ENCODE assay signal across 18 cellular contexts in genomic region chr3:101719604-101720185, GRCh38. TPM values are rescaled to one million over a fixed set of nuclear protein-coding genes. Genes with fewer than 3 reads are reported as not detected.
DNase-seq lines count a peak whose midpoint lies in the region; ATAC-seq, FAIRE-seq and TF ChIP-seq lines count a peak whose summit lies in the region.
"Had no signal": no experiment of that assay in that cellular context is flagged by ENCODE, and none has a peak within 500 bp of the region (broad histone marks: within the 10 kb centered on the region; RNA-seq: fewer than 3 reads in every experiment).

No MANE protein-coding gene starts in this region.

- FAIRE-seq in K562 (lab: Jason Lieb, UNC) (no peak), urothelium cell line (lab: Jason Lieb, UNC) (no peak)

- H3K9ac ChIP-seq in K562 (ENCODE audit: insufficient read depth in 1 of 2, low read depth in 2 of 2, low read length in 2 of 2) (no peak overlapping the region), H9 (ENCODE audit: extremely low read depth, insufficient read length, low read length) (no peak overlapping the region)

- no peaks in the 10 kb centered on the region for H3K9me3 ChIP-seq in K562 (replicated peaks; ENCODE audit: control insufficient read depth, insufficient read depth, low read depth, low read length)
- H3K9me3 ChIP-seq in H9 (ENCODE audit: control insufficient read depth, low read depth, low read length), result no peaks in the 10 kb centered on the region

- BruUV-seq in K562 (replicated peaks; lab: Mats Ljungman, UMichigan), result no TSS peak

- DNase-seq in AML-193 (lab: John Stamatoyannopoulos, UW), result peak; percentile 41 to 51
- DNase-seq in CD14-positive monocyte (ENCODE audit: low spot score), result no peak
- peak; percentile 16 for DNase-seq in MV-4-11 (lab: John Stamatoyannopoulos, UW)
- no peak for DNase-seq in K562 (ENCODE audit: extremely low read depth in 1 of 4, low spot score in 3 of 4)
- no peak for DNase-seq in urothelium cell line (ENCODE audit: low spot score)
- DNase-seq in H9, result no peak
- DNase-seq in NCI-H1092 (lab: John Stamatoyannopoulos, UW), result no peak
- DNase-seq: activated gamma-delta T cell; aorta; central memory CD4-positive, alpha-beta T cell; dermis blood vessel endothelial cell; left cardiac atrium; mesenchymal stem cell; NCI-H1048; NCI-H1930; NCI-H2227 treated with DMSO at 0.1 percent for 48 hours; NCI-H69 had no signal

- POLR2A ChIA-PET in K562 (lab: Yijun Ruan, JAX), result interaction anchor here (1.0 kb wide), 1 partner anchor 11 kb away, joined by 3 read pairs; no protein-coding TSS in a partner anchor

- H3K36me3 Mint-ChIP-seq in CD14-positive monocyte, result no peaks in the 10 kb centered on the region
- no peaks in the 10 kb centered on the region for H3K36me3 Mint-ChIP-seq in H9 (ENCODE audit: insufficient read depth in 1 of 3, low read depth in 3 of 3)

- H2AFZ ChIP-seq in K562 (ENCODE audit: low read depth, low read length), result no peak overlapping the region
- H2AFZ ChIP-seq in H9 (ENCODE audit: low read length), result no peak overlapping the region

- H3K4me1 Mint-ChIP-seq in CD14-positive monocyte (peaks cover 35% of the 10 kb centered on the region), H9 (peaks cover 11% of the 10 kb centered on the region in 2 experiments)

- H3K36me3 ChIP-seq in K562 (ENCODE audit: control insufficient read depth, insufficient read depth, low read length), result no peaks in the 10 kb centered on the region

- CTCF ChIA-PET in K562 (lab: Yijun Ruan, JAX; ENCODE audit: low intra/inter-chr PET ratio), result no interaction called here

- H3K9me3 Mint-ChIP-seq in CD14-positive monocyte, result peaks cover 0 to 2% (median 0%) of the 10 kb centered on the region in 7 donors
- H3K9me3 Mint-ChIP-seq in H9, result no peaks in the 10 kb centered on the region

- H2BK120ac ChIP-seq in H9 (ENCODE audit: low read depth, low read length, poor library complexity, severe bottlenecking), result no peak overlapping the region

- TF ChIP-seq POLR2A in K562 (conservative IDR thresholded peaks at IDR 0.05), result no peak

- no peak overlapping the region for H3K27ac ChIP-seq in K562 (ENCODE audit: extremely low read depth, low read depth, low read length)
- no peak overlapping the region for H3K27ac ChIP-seq in H9 (ENCODE audit: insufficient read length, low read depth, low read length)

- no peak overlapping the region for H3K4me3 Mint-ChIP-seq in CD14-positive monocyte
- H3K4me3 Mint-ChIP-seq in H9, result no peak overlapping the region

- H3T11ph ChIP-seq in H9 (ENCODE audit: low read length), result no peak overlapping the region

- H3K27me3 Mint-ChIP-seq in CD14-positive monocyte (ENCODE audit: low read depth in 3 of 3), result no peaks in the 10 kb centered on the region
- no peaks in the 10 kb centered on the region for H3K27me3 Mint-ChIP-seq in H9 (ENCODE audit: low read depth)
- H3K27me3 Mint-ChIP-seq: progenitor cell of endocrine pancreas had no signal

- TF ChIP-seq CTCF in CD14-positive monocyte (IDR thresholded peaks at IDR 0.05) (no peak), K562 (IDR thresholded peaks at IDR 0.05 in 2 of 3, conservative IDR thresholded peaks at IDR 0.05 in 1 of 3; ENCODE audit: insufficient read depth in 2 of 3, low read depth in 1 of 3, low read length in 3 of 3) (no peak), H9 (conservative IDR thresholded peaks at IDR 0.05) (no peak)

- H2BK5ac ChIP-seq in H9 (ENCODE audit: insufficient read length, low read length), result no peak overlapping the region

- H2BK15ac ChIP-seq in H9 (ENCODE audit: low read depth, low read length), result no peak overlapping the region

- H3K14ac ChIP-seq in H9 (ENCODE audit: insufficient read depth, low read length), result no peak overlapping the region

- H3K9me1 ChIP-seq in K562 (ENCODE audit: control insufficient read depth, insufficient read depth, low read length), result no peaks in the 10 kb centered on the region

- H3K4me2 ChIP-seq in K562 (ENCODE audit: insufficient read depth, low read length) (no peak overlapping the region), H9 (ENCODE audit: insufficient read depth, insufficient read length, low read length) (no peak overlapping the region)

- H3K4ac ChIP-seq in H9 (ENCODE audit: low read depth, low read length), result no peak overlapping the region

- no peak overlapping the region for H2BK12ac ChIP-seq in H9 (ENCODE audit: insufficient read length, low read depth, low read length)

- H3K23ac ChIP-seq in H9 (ENCODE audit: insufficient read length, low read depth, low read length), result no peak overlapping the region

- H4K5ac ChIP-seq in H9 (ENCODE audit: insufficient read length, low read depth, low read length), result no peak overlapping the region

- no peak overlapping the region for H4K91ac ChIP-seq in H9 (ENCODE audit: insufficient read length, low read depth, low read length)

- H2AK5ac ChIP-seq in H9 (ENCODE audit: insufficient read length, low read length), result no peak overlapping the region

- no peak for TF ChIP-seq EP300 in K562 (IDR thresholded peaks at IDR 0.05; ENCODE audit: low read length)

- intact Hi-C loops in CD14-positive monocyte (cut with micrococcal nuclease), result loop anchor here in 1 of 2 donors (5.0 kb wide), 1 partner anchor 32 kb away; the partner anchor contains the start of gene RPL24
- intact Hi-C loops in K562 (cut with micrococcal nuclease), result no loop called here

- no peaks in the 10 kb centered on the region for H3K27me3 ChIP-seq in K562 (ENCODE audit: control insufficient read depth in 2 of 2, insufficient read depth in 2 of 2, low read length in 2 of 2)
- no peaks in the 10 kb centered on the region for H3K27me3 ChIP-seq in H9 (ENCODE audit: insufficient read depth, low read length)

- ATAC-seq in K562, result no peak
- ATAC-seq: left cardiac atrium had no signal

- H3K56ac ChIP-seq in H9 (ENCODE audit: insufficient read length, low read depth, low read length), result no peak overlapping the region

- H3K23me2 ChIP-seq in H9 (ENCODE audit: insufficient read length, low read depth, low read length, poor library complexity, severe bottlenecking), result peaks cover 3% of the 10 kb centered on the region

- H3K27ac Mint-ChIP-seq in CD14-positive monocyte (peak overlapping the region in 6 of 7 donors; percentile 46 to 75 (median 48)), H9 (no peak overlapping the region)
- H3K27ac Mint-ChIP-seq: progenitor cell of endocrine pancreas had no signal

- H3K79me1 ChIP-seq in H9 (ENCODE audit: insufficient read depth, low read depth, low read length, poor library complexity, severe bottlenecking), result no peaks in the 10 kb centered on the region

- no peak for TF ChIP-seq RAD21 in K562 (CRISPR knock-in tag; conservative IDR thresholded peaks at IDR 0.05 in 1 of 2, IDR thresholded peaks at IDR 0.05 in 1 of 2)

- no peak overlapping the region for H3K4me3 ChIP-seq in K562

- 95% methylated on average over 3 of the region's 3 CpGs for WGBS in K562 (ENCODE audit: insufficient coverage, low coverage, missing lambda C conversion rate)
- no CpG with 5 or more reads among the region's 3 CpGs for WGBS in H9 (ENCODE audit: extremely low coverage, insufficient read length, low lambda C conversion rate)

- no peaks in the 10 kb centered on the region for H3K79me2 ChIP-seq in K562 (ENCODE audit: control insufficient read depth, insufficient read depth, low read length)
- no peaks in the 10 kb centered on the region for H3K79me2 ChIP-seq in H9 (ENCODE audit: insufficient read depth, low read length)

- in situ Hi-C loops in K562 (cut with MboI), result no loop called here

- no peaks in the 10 kb centered on the region for H4K20me1 ChIP-seq in K562 (replicated peaks; ENCODE audit: control insufficient read depth, insufficient read depth, low read length)
- no peaks in the 10 kb centered on the region for H4K20me1 ChIP-seq in H9 (ENCODE audit: control insufficient read depth, insufficient read depth, insufficient read length)

- H3K4me1 ChIP-seq in K562 (replicated peaks in 1 of 2; ENCODE audit: control insufficient read depth in 2 of 2, insufficient read depth in 2 of 2, low read length in 2 of 2), result peaks cover 0 to 8% of the 10 kb centered on the region in 2 experiments; a peak in 1 of 5 replicates
- H3K4me1 ChIP-seq in H9 (ENCODE audit: insufficient read depth, low read length), result no peaks in the 10 kb centered on the region

- no peak overlapping the region for H2BK20ac ChIP-seq in H9 (ENCODE audit: low read depth, low read length, poor library complexity, severe bottlenecking)

- H3K18ac ChIP-seq in H9 (ENCODE audit: insufficient read length, low read depth, low read length), result no peak overlapping the region

- H4K8ac ChIP-seq in H9 (replicated peaks; ENCODE audit: insufficient read length, low read depth, low read length), result no peak overlapping the region

RNA-seq across cellular contexts. Expression of gene CEP97, which starts 4.7 kb away (rescaled TPM):
- polyA plus RNA-seq in CD14-positive monocyte (1 to 10 TPM in 1 of 2 donors, under 1 TPM in 1; 0.79 to 1.7 TPM), K562 (2011; rRNA removed) (2.2 and 2.5 TPM in 2 replicates), K562 (2014; fragmentation: Illumina TruSeq; extraction: Trizol) (4.4 TPM in 2 replicates), K562 (2014; fragmentation: Nextera tagmentation; extraction: Ambion mirVana) (1 to 10 TPM; 2.0 to 3.2 TPM), K562 (2014; rRNA removed) (2.6 and 3.5 TPM in 2 replicates)
- 6.5 and 17.2 TPM in 2 replicates for total RNA-seq in K562 (2011; cell fraction: chromatin; rRNA removed; ENCODE audit: low replicate concordance)
- 4.3 and 4.5 TPM in 2 replicates for total RNA-seq in K562 (2011; cell fraction: nucleolus; rRNA removed)
- 6.2 and 10.3 TPM in 2 replicates for total RNA-seq in K562 (2011; cell fraction: nucleoplasm; rRNA removed)
- total RNA-seq in K562 (2014; rRNA removed) (3.6 and 4.3 TPM in 2 replicates), K562 (2014; rRNA removed; fragmentation: Illumina TruSeq; extraction: Trizol) (10.1 and 12.1 TPM in 2 replicates), K562 (2015; rRNA removed; fragmentation: Illumina TruSeq; extraction: Trizol) (8.2 and 8.5 TPM in 2 replicates), K562 (2021) (7.1 and 7.7 TPM in 2 replicates), H9 (2021) (12.4 and 13.9 TPM in 2 replicates)
- polyA plus RNA-seq in K562 (2011; cell fraction: cytosol; rRNA removed), result 0.67 and 1.8 TPM in 2 replicates
- 2.7 and 2.9 TPM in 2 replicates for polyA plus RNA-seq in K562 (2011; cell fraction: nucleus; rRNA removed)
- 2.4 and 3.0 TPM in 2 replicates for polyA plus RNA-seq in K562 (2012)
- polyA minus RNA-seq in K562 (2011; rRNA and poly(A)+ RNA removed), result 8.8 and 10.8 TPM in 2 replicates
- 3.8 and 4.9 TPM in 2 replicates for polyA minus RNA-seq in K562 (2011; cell fraction: cytosol; rRNA and poly(A)+ RNA removed)
- polyA minus RNA-seq in K562 (2011; cell fraction: nucleus; rRNA and poly(A)+ RNA removed), result 4.2 and 5.1 TPM in 2 replicates

RNA-seq across cellular contexts. Expression of gene RPL24, which starts 33.2 kb away (rescaled TPM):
- polyA plus RNA-seq in CD14-positive monocyte, result 100 to 1,000 TPM; 445 to 586 TPM
- 302 and 379 TPM in 2 replicates for total RNA-seq in K562 (2011; cell fraction: chromatin; rRNA removed; ENCODE audit: low replicate concordance)
- 502 and 519 TPM in 2 replicates for total RNA-seq in K562 (2011; cell fraction: nucleolus; rRNA removed)
- total RNA-seq in K562 (2011; cell fraction: nucleoplasm; rRNA removed), result 556 and 741 TPM in 2 replicates
- total RNA-seq in K562 (2014; rRNA removed), result 2,157 and 4,237 TPM in 2 replicates
- 1,726 and 1,992 TPM in 2 replicates for total RNA-seq in K562 (2014; rRNA removed; fragmentation: Illumina TruSeq; extraction: Trizol)
- 1,831 and 1,892 TPM in 2 replicates for total RNA-seq in K562 (2015; rRNA removed; fragmentation: Illumina TruSeq; extraction: Trizol)
- 1,401 and 1,590 TPM in 2 replicates for total RNA-seq in K562 (2021)
- polyA plus RNA-seq in K562 (2011; rRNA removed), result 1,776 and 1,804 TPM in 2 replicates
- 424 and 746 TPM in 2 replicates for polyA plus RNA-seq in K562 (2011; cell fraction: cytosol; rRNA removed)
- polyA plus RNA-seq in K562 (2011; cell fraction: nucleus; rRNA removed), result 459 and 780 TPM in 2 replicates
- 1,572 and 2,137 TPM in 2 replicates for polyA plus RNA-seq in K562 (2012)
- polyA plus RNA-seq in K562 (2014; fragmentation: Illumina TruSeq; extraction: Trizol), result 2,147 and 2,288 TPM in 2 replicates
- 1,000 to 10,000 TPM; 1,189 to 1,198 TPM for polyA plus RNA-seq in K562 (2014; fragmentation: Nextera tagmentation; extraction: Ambion mirVana)
- 4,750 and 5,417 TPM in 2 replicates for polyA plus RNA-seq in K562 (2014; rRNA removed)
- 621 and 719 TPM in 2 replicates for polyA minus RNA-seq in K562 (2011; rRNA and poly(A)+ RNA removed)
- polyA minus RNA-seq in K562 (2011; cell fraction: cytosol; rRNA and poly(A)+ RNA removed), result 317 and 358 TPM in 2 replicates
- polyA minus RNA-seq in K562 (2011; cell fraction: nucleus; rRNA and poly(A)+ RNA removed), result 175 and 332 TPM in 2 replicates
- 1,904 and 1,919 TPM in 2 replicates for total RNA-seq in H9 (2021)

RNA-seq across cellular contexts. Expression of gene ZBTB11, which starts 42.8 kb away (rescaled TPM):
- polyA plus RNA-seq in CD14-positive monocyte, result 1 to 10 TPM; 5.1 to 6.8 TPM
- 32.5 and 111 TPM in 2 replicates for total RNA-seq in K562 (2011; cell fraction: chromatin; rRNA removed; ENCODE audit: low replicate concordance)
- 22.2 and 32.0 TPM in 2 replicates for total RNA-seq in K562 (2011; cell fraction: nucleolus; rRNA removed)
- 39.2 and 53.8 TPM in 2 replicates for total RNA-seq in K562 (2011; cell fraction: nucleoplasm; rRNA removed)
- total RNA-seq in K562 (2014; rRNA removed), result 23.7 and 23.8 TPM in 2 replicates
- 26.2 and 28.2 TPM in 2 replicates for total RNA-seq in K562 (2014; rRNA removed; fragmentation: Illumina TruSeq; extraction: Trizol)
- total RNA-seq in K562 (2015; rRNA removed; fragmentation: Illumina TruSeq; extraction: Trizol), result 25.1 and 26.3 TPM in 2 replicates
- total RNA-seq in K562 (2021), result 21.4 and 21.5 TPM in 2 replicates
- polyA plus RNA-seq in K562 (2011; rRNA removed), result 25.3 and 31.9 TPM in 2 replicates
- 6.1 and 8.5 TPM in 2 replicates for polyA plus RNA-seq in K562 (2011; cell fraction: cytosol; rRNA removed)
- 17.0 and 18.8 TPM in 2 replicates for polyA plus RNA-seq in K562 (2011; cell fraction: nucleus; rRNA removed)
- 12.9 and 13.6 TPM in 2 replicates for polyA plus RNA-seq in K562 (2012)
- polyA plus RNA-seq in K562 (2014; fragmentation: Illumina TruSeq; extraction: Trizol), result 18.8 and 20.9 TPM in 2 replicates
- polyA plus RNA-seq in K562 (2014; fragmentation: Nextera tagmentation; extraction: Ambion mirVana), result 1 to 10 TPM; 6.2 to 7.2 TPM
- 15.7 and 16.2 TPM in 2 replicates for polyA plus RNA-seq in K562 (2014; rRNA removed)
- polyA minus RNA-seq in K562 (2011; rRNA and poly(A)+ RNA removed), result 56.1 and 62.4 TPM in 2 replicates
- 23.7 and 26.0 TPM in 2 replicates for polyA minus RNA-seq in K562 (2011; cell fraction: cytosol; rRNA and poly(A)+ RNA removed)
- 26.4 and 30.4 TPM in 2 replicates for polyA minus RNA-seq in K562 (2011; cell fraction: nucleus; rRNA and poly(A)+ RNA removed)
- total RNA-seq in H9 (2021), result 14.8 and 15.8 TPM in 2 replicates

RNA-seq across cellular contexts. Expression of gene NXPE3, which starts 59.3 kb away (rescaled TPM):
- polyA plus RNA-seq in CD14-positive monocyte (10 to 100 TPM; 19.8 to 35.8 TPM), K562 (2011; rRNA removed) (2.3 and 2.5 TPM in 2 replicates), K562 (2014; fragmentation: Illumina TruSeq; extraction: Trizol) (1.6 and 1.7 TPM in 2 replicates), K562 (2014; fragmentation: Nextera tagmentation; extraction: Ambion mirVana) (under 1 TPM; 0.25 to 0.59 TPM), K562 (2014; rRNA removed) (1.2 and 1.7 TPM in 2 replicates)
- total RNA-seq in K562 (2011; cell fraction: chromatin; rRNA removed; ENCODE audit: low replicate concordance), result 2.6 and 3.1 TPM in 2 replicates
- total RNA-seq in K562 (2011; cell fraction: nucleolus; rRNA removed), result 1.3 and 2.6 TPM in 2 replicates
- total RNA-seq in K562 (2011; cell fraction: nucleoplasm; rRNA removed), result 3.2 and 3.9 TPM in 2 replicates
- total RNA-seq in K562 (2014; rRNA removed) (0.95 and 0.98 TPM in 2 replicates), K562 (2014; rRNA removed; fragmentation: Illumina TruSeq; extraction: Trizol) (0.80 and 0.86 TPM in 2 replicates), K562 (2015; rRNA removed; fragmentation: Illumina TruSeq; extraction: Trizol) (0.76 and 0.79 TPM in 2 replicates), K562 (2021) (2.0 and 2.3 TPM in 2 replicates), H9 (2021) (15.9 and 16.6 TPM in 2 replicates)
- polyA plus RNA-seq in K562 (2011; cell fraction: cytosol; rRNA removed), result 0.94 and 1.7 TPM in 2 replicates
- polyA plus RNA-seq in K562 (2011; cell fraction: nucleus; rRNA removed), result 1.1 and 1.4 TPM in 2 replicates
- polyA plus RNA-seq in K562 (2012), result 1.3 and 2.6 TPM in 2 replicates
- 2.7 and 2.8 TPM in 2 replicates for polyA minus RNA-seq in K562 (2011; rRNA and poly(A)+ RNA removed)
- 1.5 and 1.8 TPM in 2 replicates for polyA minus RNA-seq in K562 (2011; cell fraction: cytosol; rRNA and poly(A)+ RNA removed)
- polyA minus RNA-seq in K562 (2011; cell fraction: nucleus; rRNA and poly(A)+ RNA removed), result 1.7 and 1.8 TPM in 2 replicates

Comparison
In these comparisons a context has a peak if more than half of its experiments do, and no peak if none do; other contexts are left out.
1. DNase-seq: peak in AML-193 (2 of 2) and MV-4-11 (single experiment); none in CD14-positive monocyte (single experiment), K562 (0 of 4), urothelium cell line (single experiment), H9 (single experiment) and NCI-H1092 (single experiment).
2. H3K27ac Mint-ChIP-seq: peak in CD14-positive monocyte (6 of 7); none in H9 (0 of 3).